13 cellular contexts compared by ENCODE assay signal in the genomic region with DNA sequence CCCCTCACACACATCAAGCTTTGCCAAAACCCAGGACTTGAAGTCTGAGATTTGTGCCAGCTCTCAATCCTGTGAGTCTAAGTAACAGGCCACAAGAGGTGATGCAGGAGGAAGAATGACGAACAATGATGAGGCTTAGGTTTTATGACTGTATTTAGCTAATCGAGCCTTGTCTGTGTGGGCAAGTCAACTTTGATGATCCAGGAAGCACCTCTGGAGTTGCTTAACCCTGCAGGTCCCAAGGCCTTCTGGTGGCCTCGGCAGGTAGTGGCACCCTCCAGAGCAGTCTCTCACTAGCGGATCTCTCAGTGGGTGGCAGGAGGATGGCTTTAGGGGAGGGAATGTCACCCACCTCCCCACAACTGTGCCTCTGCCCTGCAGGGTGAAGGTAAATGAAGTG. TPM values are rescaled to one million over a fixed set of nuclear protein-coding genes. Genes with fewer than 3 reads are reported as not detected.
DNase-seq lines count a peak whose midpoint lies in the region; ATAC-seq, FAIRE-seq and TF ChIP-seq lines count a peak whose summit lies in the region.
"Had no signal": no experiment of that assay in that cellular context is flagged by ENCODE, and none has a peak within 500 bp of the region (broad histone marks: within the 10 kb centered on the region; RNA-seq: fewer than 3 reads in every experiment).

No MANE protein-coding gene starts in this region.

- TF ChIP-seq CTCF in A549 (IDR thresholded peaks at IDR 0.05) = no peak

- CTCF ChIA-PET in A549 (lab: Yijun Ruan, JAX) = interaction anchor here (0.8 to 15.9 kb wide), 11 partner anchors 10 to 133 kb away, joined by 3 to 174 read pairs (median 8); partner anchors contain the start of gene CDK5RAP3

- no peak overlapping the region for H3K4me3 ChIP-seq in A549
- H3K4me3 ChIP-seq: esophagus squamous epithelium had no signal

- no peak for TF ChIP-seq RAD21 in A549 (conservative IDR thresholded peaks at IDR 0.05 in 1 of 2, IDR thresholded peaks at IDR 0.05 in 1 of 2)

- no peak overlapping the region for H3K4me2 ChIP-seq in A549

- 57% methylated on average over 4 of the region's 4 CpGs for WGBS in A549 (ENCODE audit: missing lambda C conversion rate)

- peaks cover 16% of the 10 kb centered on the region for H3K4me1 ChIP-seq in A549

- POLR2A ChIA-PET in A549 (lab: Yijun Ruan, JAX) = interaction anchor here (1.1 kb wide), 1 partner anchor 168 kb away, joined by 3 read pairs; the partner anchor contains the start of genes LRRC46 and MRPL10

- TF ChIP-seq POLR2A in A549 (IDR thresholded peaks at IDR 0.05; ENCODE audit: low read length) = no peak

- no peak for FAIRE-seq in A549 (lab: Jason Lieb, UNC)

- no peaks in the 10 kb centered on the region for H3K9me3 ChIP-seq in A549
- H3K9me3 ChIP-seq: esophagus squamous epithelium had no signal

- peak; percentile 56 to 57; a peak in 5 of 6 replicates for ATAC-seq in A549
- ATAC-seq in esophagus mucosa = peak; percentile 84
- ATAC-seq in HG02588 (IDR thresholded peaks at IDR 0.05; ENCODE audit: unreplicated experiment) = no peak
- no peak for ATAC-seq in HG02981 (IDR thresholded peaks at IDR 0.05; ENCODE audit: unreplicated experiment)
- ATAC-seq: left lobe of liver; stimulated activated memory B cell treated with anti-CD40 and anti-IgM and Interleukin-4, amounts not matched to agents 10 μg/mL and 1 μg/mL and 100 μg/mL, for 72 hours had no signal

- peak; percentile 26 to 36 for DNase-seq in A549 (ENCODE audit: low read depth in 1 of 2, low spot score in 1 of 2)
- peak; percentile 25 for DNase-seq in COR-L47 (lab: John Stamatoyannopoulos, UW)
- peak; percentile 31 to 47 for DNase-seq in NOMO-1 (lab: John Stamatoyannopoulos, UW; ENCODE audit: unreplicated experiment in 2 of 2)
- no peak for DNase-seq in NCI-H1105 treated with DMSO at 0.1 percent for 48 hours (lab: John Stamatoyannopoulos, UW)
- DNase-seq in islet precursor cell = no peak
- DNase-seq: esophagus squamous epithelium had no signal

- 0 out of 6 replicates have a peak overlapping the region, but pooled peaks of 1 of the 2 experiments have one; percentile 1 for H3K27ac ChIP-seq in A549
- H3K27ac ChIP-seq: esophagus squamous epithelium had no signal

- TF ChIP-seq EP300 in A549 (IDR thresholded peaks at IDR 0.05) = no peak

TF ChIP-seq in A549, 52 proteins besides CTCF, POLR2A, EP300 and RAD21:
- no peak for TF ChIP-seq SMC3 (IDR thresholded peaks at IDR 0.05)
- TF ChIP-seq SREBF2 (IDR thresholded peaks at IDR 0.05) = no peak
- no peak for TF ChIP-seq TP53 (CRISPR knock-in tag; IDR thresholded peaks at IDR 0.05)
- no peak for TF ChIP-seq NFE2L2 (conservative IDR thresholded peaks at IDR 0.05; ENCODE audit: low read length)
- TF ChIP-seq RCOR1 (IDR thresholded peaks at IDR 0.05; ENCODE audit: low read depth, low read length) = no peak
- TF ChIP-seq FOSL2 (IDR thresholded peaks at IDR 0.05) = no peak
- TF ChIP-seq FOSL2 (CRISPR knock-in tag; IDR thresholded peaks at IDR 0.05) = no peak
- no peak for TF ChIP-seq TFCP2L1 (CRISPR knock-in tag; IDR thresholded peaks at IDR 0.05)

RNA-seq across cellular contexts. Expression of gene CDK5RAP3, which starts 28.7 kb away (rescaled TPM):
- polyA plus RNA-seq in A549 (2011; rRNA removed) (124 and 179 TPM in 2 replicates), A549 (2017; fragmentation: RNase III; extraction: RNeasy Plus Mini Kit Qiagen cat#74134 plus additional on column Dnase treatment) (135 to 165 TPM (median 164 TPM) in 3 replicates)
- polyA plus RNA-seq in A549 (2012; cell fraction: cytosol; rRNA removed) = 114 and 128 TPM in 2 replicates
- polyA plus RNA-seq in A549 (2012; cell fraction: nucleus; rRNA removed) = 796 and 944 TPM in 2 replicates
- 99.5 and 169 TPM in 2 replicates for polyA minus RNA-seq in A549 (2011; rRNA and poly(A)+ RNA removed)
- total RNA-seq in esophagus mucosa = 73.4 TPM

RNA-seq across cellular contexts. Expression of gene COPZ2, which starts 38.0 kb away (rescaled TPM):
- polyA plus RNA-seq in A549 (2011; rRNA removed) (19.1 and 19.3 TPM in 2 replicates), A549 (2017; fragmentation: RNase III; extraction: RNeasy Plus Mini Kit Qiagen cat#74134 plus additional on column Dnase treatment) (10.6 to 11.0 TPM (median 10.9 TPM) in 3 replicates)
- polyA plus RNA-seq in A549 (2012; cell fraction: cytosol; rRNA removed) = 12.3 and 13.7 TPM in 2 replicates
- 7.1 and 11.4 TPM in 2 replicates for polyA plus RNA-seq in A549 (2012; cell fraction: nucleus; rRNA removed)
- polyA minus RNA-seq in A549 (2011; rRNA and poly(A)+ RNA removed) = 12.7 and 13.4 TPM in 2 replicates
- 17.3 TPM for total RNA-seq in esophagus mucosa
- total RNA-seq: G401 had no signal

RNA-seq across cellular contexts. Expression of gene PRR15L, which starts 41.9 kb away (rescaled TPM):
- polyA plus RNA-seq in A549 (2011; rRNA removed) (2.2 and 3.7 TPM in 2 replicates), A549 (2017; fragmentation: RNase III; extraction: RNeasy Plus Mini Kit Qiagen cat#74134 plus additional on column Dnase treatment) (0.88 to 1.6 TPM (median 1.1 TPM) in 3 replicates)
- polyA plus RNA-seq in A549 (2012; cell fraction: cytosol; rRNA removed) = 0.25 and 0.36 TPM in 2 replicates
- 0.26 and 0.31 TPM in 2 replicates for polyA plus RNA-seq in A549 (2012; cell fraction: nucleus; rRNA removed)
- 2.3 and 3.1 TPM in 2 replicates for polyA minus RNA-seq in A549 (2011; rRNA and poly(A)+ RNA removed)
- total RNA-seq in esophagus mucosa = 11.0 TPM
- total RNA-seq: G401, skeletal muscle tissue had no signal

RNA-seq across cellular contexts. Expression of gene NFE2L1, which starts 48.5 kb away (rescaled TPM):
- polyA plus RNA-seq in A549 (2011; rRNA removed) (241 and 283 TPM in 2 replicates), A549 (2017; fragmentation: RNase III; extraction: RNeasy Plus Mini Kit Qiagen cat#74134 plus additional on column Dnase treatment) (104 to 111 TPM (median 108 TPM) in 3 replicates)
- polyA plus RNA-seq in A549 (2012; cell fraction: cytosol; rRNA removed) = 75.7 and 97.7 TPM in 2 replicates
- 151 and 159 TPM in 2 replicates for polyA plus RNA-seq in A549 (2012; cell fraction: nucleus; rRNA removed)
- 151 and 163 TPM in 2 replicates for polyA minus RNA-seq in A549 (2011; rRNA and poly(A)+ RNA removed)
- total RNA-seq in esophagus mucosa = 90.4 TPM

RNA-seq across cellular contexts. Expression of gene PNPO, which starts 58.2 kb away (rescaled TPM):
- polyA plus RNA-seq in A549 (2011; rRNA removed) (40.8 and 43.4 TPM in 2 replicates), A549 (2017; fragmentation: RNase III; extraction: RNeasy Plus Mini Kit Qiagen cat#74134 plus additional on column Dnase treatment) (28.7 to 29.8 TPM (median 29.5 TPM) in 3 replicates)
- 23.8 and 27.6 TPM in 2 replicates for polyA plus RNA-seq in A549 (2012; cell fraction: cytosol; rRNA removed)
- polyA plus RNA-seq in A549 (2012; cell fraction: nucleus; rRNA removed) = 14.3 and 18.6 TPM in 2 replicates
- polyA minus RNA-seq in A549 (2011; rRNA and poly(A)+ RNA removed) = 80.8 and 86.2 TPM in 2 replicates
- total RNA-seq in esophagus mucosa = 33.3 TPM

Comparison
In these comparisons a context has a peak if more than half of its experiments do, and no peak if none do; other contexts are left out.
1. ATAC-seq: peak in A549 (2 of 2) and esophagus mucosa (single experiment); none in HG02588 (single experiment) and HG02981 (single experiment).
2. DNase-seq: peak in A549 (2 of 2), COR-L47 (single experiment) and NOMO-1 (2 of 2); none in NCI-H1105 treated with DMSO at 0.1 percent for 48 hours (single experiment) and islet precursor cell (single experiment).